Comparison of ENCODE assay signal across 39 cellular contexts in genomic region chr1:245148069-245148468, GRCh38. TPM values are rescaled to one million over a fixed set of nuclear protein-coding genes. Genes with fewer than 3 reads are reported as not detected.
"Had no signal": no experiment of that assay in that cellular context is flagged by ENCODE, and none has a peak within 500 bp of the region (broad histone marks: within the 10 kb centered on the region; RNA-seq: fewer than 3 reads in every experiment).

No MANE protein-coding gene starts in this region.

- H3K27ac ChIP-seq: adrenal gland, ascending aorta, body of pancreas, brain microvascular endothelial cell, breast epithelium, cardiac muscle cell had no signal

- H3K27ac Mint-ChIP-seq: activated naive CD4-positive, alpha-beta T cell treated with anti-CD3 and anti-CD28 coated beads for 36 hours; activated naive CD4-positive, alpha-beta T cell treated with anti-CD3 and anti-CD28 coated beads, Interleukin-2, amount 10 ng/mL, durations not matched to agents 7 days and 5 days; activated naive CD4-positive, alpha-beta T cell treated with anti-CD3 and anti-CD28 coated beads, Interleukin-2, amount 50 U/mL, for 24 hours; activated naive CD4-positive, alpha-beta T cell treated with anti-CD3 and anti-CD28 coated beads, Interleukin-2, amount 50 U/mL, for 72 hours; activated naive CD8-positive, alpha-beta T cell; activated naive CD8-positive, alpha-beta T cell treated with anti-CD3 and anti-CD28 coated beads for 36 hours; activated naive CD8-positive, alpha-beta T cell treated with anti-CD3 and anti-CD28 coated beads, Interleukin-2, amount 10 ng/mL, durations not matched to agents 7 days and 5 days; activated naive CD8-positive, alpha-beta T cell treated with anti-CD3 and anti-CD28 coated beads, Interleukin-2, amount 50 U/mL, for 24 hours; activated T-cell treated with anti-CD3 and anti-CD28 coated beads, Interleukin-2, amount 50 U/mL, for 24 hours; activated T-cell treated with anti-CD3 and anti-CD28 coated beads, Interleukin-2, amount 50 U/mL, for 72 hours; activated T-helper 1 cell treated with anti-CD3 and anti-CD28 coated beads, Interleukin-12 subunit alpha, Interleukin-12 subunit beta, Interleukin-2, Interleukin-4 antibody, amounts not matched to agents 30 ng/mL and 10 ng/mL and 1 ng/mL, durations not matched to agents 14 hours and 24 hours and 36 hours; activated T-helper 17 cell treated with anti-CD3 and anti-CD28 coated beads, Interleukin-2, amount 50 U/mL, for 72 hours; activated T-helper 2 cell treated with anti-CD3 and anti-CD28 coated beads, Interferon-gamma antibody, Interleukin-2, Interleukin-4, amounts not matched to agents 10 μg/mL and 5 μg/mL and 100 μg/mL, durations not matched to agents 14 hours and 24 hours and 36 hours; brain had no signal

- H3K36me3 Mint-ChIP-seq: activated naive CD4-positive, alpha-beta T cell treated with anti-CD3 and anti-CD28 coated beads, Interleukin-2, amount 10 ng/mL, durations not matched to agents 7 days and 5 days; activated naive CD4-positive, alpha-beta T cell treated with anti-CD3 and anti-CD28 coated beads, Interleukin-2, amount 50 U/mL, for 24 hours; activated naive CD4-positive, alpha-beta T cell treated with anti-CD3 and anti-CD28 coated beads, Interleukin-2, amount 50 U/mL, for 72 hours; activated naive CD8-positive, alpha-beta T cell; activated naive CD8-positive, alpha-beta T cell treated with anti-CD3 and anti-CD28 coated beads for 36 hours; activated naive CD8-positive, alpha-beta T cell treated with anti-CD3 and anti-CD28 coated beads, Interleukin-2, amount 10 ng/mL, durations not matched to agents 7 days and 5 days; brain had no signal

- H3K9me3 ChIP-seq: adrenal gland, ascending aorta, body of pancreas, breast epithelium had no signal

- H3K4me3 ChIP-seq: adrenal gland, ascending aorta, body of pancreas, breast epithelium, cardiac muscle cell had no signal

- H3K27me3 ChIP-seq: adrenal gland, ascending aorta, body of pancreas, brain microvascular endothelial cell, breast epithelium, cardiac muscle cell had no signal

- H3K36me3 ChIP-seq: adrenal gland, ascending aorta, brain microvascular endothelial cell, breast epithelium, cardiac muscle cell had no signal

- ATAC-seq: activated naive CD4-positive, alpha-beta T cell treated with anti-CD3 and anti-CD28 coated beads, Interleukin-2, amount 50 U/mL, for 72 hours; activated naive CD8-positive, alpha-beta T cell treated with anti-CD3 and anti-CD28 coated beads, Interleukin-2, amount 50 U/mL, for 24 hours; activated T-cell treated with anti-CD3 and anti-CD28 coated beads, Interleukin-2, amount 50 U/mL, for 4 hours; activated T-cell treated with anti-CD3 and anti-CD28 coated beads, Interleukin-2, amount 50 U/mL, for 72 hours; activated T-helper 17 cell treated with anti-CD3 and anti-CD28 coated beads, Interleukin-2, amount 50 U/mL, for 72 hours; body of pancreas had no signal

- DNase-seq: activated effector memory CD4-positive, alpha-beta T cell treated with anti-CD3 and anti-CD28 coated beads, Interleukin-2, amount 50 U/mL, for 16 hours; activated effector memory CD4-positive, alpha-beta T cell treated with Interleukin-2 at 50 U/mL for 16 hours; activated gamma-delta T cell; activated gamma-delta T cell treated with Interleukin-2 at 50 U/mL for 16 hours; activated naive CD4-positive, alpha-beta T cell; activated naive CD4-positive, alpha-beta T cell treated with anti-CD3 and anti-CD28 coated beads for 36 hours; activated naive CD4-positive, alpha-beta T cell treated with anti-CD3 and anti-CD28 coated beads, Interleukin-2, amount 10 ng/mL, durations not matched to agents 7 days and 5 days; activated naive CD4-positive, alpha-beta T cell treated with anti-CD3 and anti-CD28 coated beads, Interleukin-2, amount 50 U/mL, for 16 hours; activated naive CD4-positive, alpha-beta T cell treated with Interleukin-2 at 50 U/mL for 16 hours; activated naive CD8-positive, alpha-beta T cell treated with anti-CD3 and anti-CD28 coated beads for 36 hours; activated naive CD8-positive, alpha-beta T cell treated with anti-CD3 and anti-CD28 coated beads, Interleukin-2, amount 10 ng/mL, durations not matched to agents 7 days and 5 days; activated naive CD8-positive, alpha-beta T cell treated with anti-CD3 and anti-CD28 coated beads, Interleukin-2, amount 50 U/mL, for 24 hours; activated T-cell treated with anti-CD3 and anti-CD28 coated beads, Interleukin-2, amount 50 U/mL, for 24 hours; activated T-cell treated with anti-CD3 and anti-CD28 coated beads, Interleukin-2, amount 50 U/mL, for 4 hours; activated T-cell treated with anti-CD3 and anti-CD28 coated beads, Interleukin-2, amount 50 U/mL, for 48 hours; activated T-cell treated with anti-CD3 and anti-CD28 coated beads, Interleukin-2, amount 50 U/mL, for 72 hours; amniotic stem cell; amygdala; anterior cingulate cortex; aorta; body of pancreas; brain microvascular endothelial cell; caudate nucleus; central memory CD4-positive, alpha-beta T cell; cerebellar nuclear complex had no signal

- H3K4me3 Mint-ChIP-seq: activated naive CD4-positive, alpha-beta T cell treated with anti-CD3 and anti-CD28 coated beads for 36 hours; activated naive CD4-positive, alpha-beta T cell treated with anti-CD3 and anti-CD28 coated beads, Interleukin-2, amount 10 ng/mL, durations not matched to agents 7 days and 5 days; activated naive CD4-positive, alpha-beta T cell treated with anti-CD3 and anti-CD28 coated beads, Interleukin-2, amount 50 U/mL, for 24 hours; activated naive CD8-positive, alpha-beta T cell; activated naive CD8-positive, alpha-beta T cell treated with anti-CD3 and anti-CD28 coated beads for 36 hours; activated naive CD8-positive, alpha-beta T cell treated with anti-CD3 and anti-CD28 coated beads, Interleukin-2, amount 10 ng/mL, durations not matched to agents 7 days and 5 days; activated naive CD8-positive, alpha-beta T cell treated with anti-CD3 and anti-CD28 coated beads, Interleukin-2, amount 50 U/mL, for 24 hours; activated T-cell treated with anti-CD3 and anti-CD28 coated beads, Interleukin-2, amount 50 U/mL, for 24 hours; activated T-cell treated with anti-CD3 and anti-CD28 coated beads, Interleukin-2, amount 50 U/mL, for 4 hours; activated T-cell treated with anti-CD3 and anti-CD28 coated beads, Interleukin-2, amount 50 U/mL, for 72 hours; activated T-helper 1 cell treated with anti-CD3 and anti-CD28 coated beads, Interleukin-12 subunit alpha, Interleukin-12 subunit beta, Interleukin-2, Interleukin-4 antibody, amounts not matched to agents 30 ng/mL and 10 ng/mL and 1 ng/mL, durations not matched to agents 14 hours and 24 hours and 36 hours; activated T-helper 17 cell treated with anti-CD3 and anti-CD28 coated beads, Interleukin-2, amount 50 U/mL, for 72 hours; brain; central memory CD8-positive, alpha-beta T cell had no signal

- FAIRE-seq: astrocyte, bronchial epithelial cell had no signal

- H3K4me1 ChIP-seq: ascending aorta, breast epithelium had no signal

- H3K4me1 Mint-ChIP-seq: activated naive CD8-positive, alpha-beta T cell treated with anti-CD3 and anti-CD28 coated beads for 36 hours; activated T-helper 17 cell treated with anti-CD3 and anti-CD28 coated beads, Interleukin-2, amount 50 U/mL, for 72 hours had no signal

- H3K9me3 Mint-ChIP-seq: activated naive CD4-positive, alpha-beta T cell treated with anti-CD3 and anti-CD28 coated beads for 36 hours; activated naive CD4-positive, alpha-beta T cell treated with anti-CD3 and anti-CD28 coated beads, Interleukin-2, amount 10 ng/mL, durations not matched to agents 7 days and 5 days; activated naive CD4-positive, alpha-beta T cell treated with anti-CD3 and anti-CD28 coated beads, Interleukin-2, amount 50 U/mL, for 24 hours; activated naive CD4-positive, alpha-beta T cell treated with anti-CD3 and anti-CD28 coated beads, Interleukin-2, amount 50 U/mL, for 72 hours; activated naive CD8-positive, alpha-beta T cell treated with anti-CD3 and anti-CD28 coated beads for 36 hours; activated naive CD8-positive, alpha-beta T cell treated with anti-CD3 and anti-CD28 coated beads, Interleukin-2, amount 10 ng/mL, durations not matched to agents 7 days and 5 days; activated naive CD8-positive, alpha-beta T cell treated with anti-CD3 and anti-CD28 coated beads, Interleukin-2, amount 50 U/mL, for 24 hours; activated T-cell treated with anti-CD3 and anti-CD28 coated beads, Interleukin-2, amount 50 U/mL, for 24 hours; activated T-cell treated with anti-CD3 and anti-CD28 coated beads, Interleukin-2, amount 50 U/mL, for 4 hours; activated T-cell treated with anti-CD3 and anti-CD28 coated beads, Interleukin-2, amount 50 U/mL, for 72 hours; activated T-helper 1 cell treated with anti-CD3 and anti-CD28 coated beads, Interleukin-12 subunit alpha, Interleukin-12 subunit beta, Interleukin-2, Interleukin-4 antibody, amounts not matched to agents 30 ng/mL and 10 ng/mL and 1 ng/mL, durations not matched to agents 14 hours and 24 hours and 36 hours; activated T-helper 17 cell treated with anti-CD3 and anti-CD28 coated beads, Interleukin-2, amount 50 U/mL, for 72 hours; activated T-helper 2 cell treated with anti-CD3 and anti-CD28 coated beads, Interferon-gamma antibody, Interleukin-2, Interleukin-4, amounts not matched to agents 10 μg/mL and 5 μg/mL and 100 μg/mL, durations not matched to agents 14 hours and 24 hours and 36 hours; central memory CD8-positive, alpha-beta T cell had no signal

RNA-seq across cellular contexts. Expression of gene KIF26B, which starts 6.7 kb away (rescaled TPM):
- total RNA-seq: activated T-helper 17 cell treated with anti-CD3 and anti-CD28 coated beads, Interleukin-2, amount 50 U/mL, for 72 hours; ascending aorta had no signal
